20 cellular contexts compared by ENCODE assay signal in the genomic region with DNA sequence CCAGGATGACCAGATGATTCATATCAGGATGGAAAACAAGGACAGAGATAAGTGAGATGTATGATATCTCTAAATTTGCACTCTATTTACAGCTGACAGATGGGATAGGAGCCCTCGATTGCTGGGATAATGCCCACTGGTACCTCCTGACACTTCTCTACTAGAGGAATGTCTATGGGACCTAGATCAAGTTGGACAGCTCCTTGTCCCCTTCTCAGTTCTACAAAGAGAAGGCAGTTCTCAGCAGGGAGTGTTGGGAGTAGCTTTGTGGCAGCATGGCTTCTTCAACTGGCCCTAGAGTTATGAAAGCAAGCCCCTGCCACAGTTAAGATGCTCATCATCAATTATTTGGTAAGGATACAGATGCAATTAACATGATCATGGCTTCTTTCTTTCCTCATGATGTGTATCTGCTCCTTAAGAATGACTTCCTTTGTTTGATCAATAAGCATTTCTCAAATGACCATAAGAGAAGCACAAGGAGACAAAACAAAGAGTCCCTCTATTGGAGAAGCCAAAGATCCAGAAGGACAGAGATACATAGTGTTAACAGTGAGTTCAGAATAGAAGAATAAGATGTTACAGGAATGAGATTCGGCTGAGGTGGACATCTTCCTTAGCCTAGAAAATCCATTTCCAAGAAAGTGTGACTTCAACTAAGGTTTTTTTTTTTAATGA.
"Had no signal": no experiment of that assay in that cellular context is flagged by ENCODE, and none has a peak within 500 bp of the region (broad histone marks: within the 10 kb centered on the region; RNA-seq: fewer than 3 reads in every experiment).

No MANE protein-coding gene starts in this region.

- H3K9me3 Mint-ChIP-seq: neural crest cell had no signal

- H3K27ac ChIP-seq: colonic mucosa, foreskin keratinocyte, spleen, stomach, thoracic aorta, transverse colon had no signal

- H3K27ac Mint-ChIP-seq: natural killer cell had no signal

- H3K27me3 ChIP-seq: colonic mucosa, foreskin keratinocyte, spleen, stomach, transverse colon had no signal

- H3K36me3 Mint-ChIP-seq: natural killer cell had no signal

- H3K4me3 Mint-ChIP-seq: natural killer cell, neural crest cell had no signal

- DNase-seq: colonic mucosa; dermis blood vessel endothelial cell; erythroblast; head of caudate nucleus; hippocampal formation; left colon; natural killer cell; posterior cingulate gyrus; spleen; stimulated activated CD4-positive, alpha-beta T cell treated with anti-CD3 and anti-CD28 coated beads, Interleukin-15, amount 100 ng/mL, for 24 hours; stimulated activated CD4-positive, alpha-beta T cell treated with anti-CD3 and anti-CD28 coated beads, Interleukin-1b, Interleukin-23, amount 100 ng/mL, for 48 hours; stimulated activated CD4-positive, alpha-beta T cell treated with anti-CD3 and anti-CD28 coated beads, Interleukin-4, amount 100 ng/mL, for 24 hours; stimulated activated naive CD4-positive, alpha-beta T cell; stomach; substantia nigra; transverse colon had no signal

- ATAC-seq: foreskin keratinocyte, left colon, natural killer cell, sciatic nerve had no signal

- H3K36me3 ChIP-seq: colonic mucosa, spleen, stomach, thoracic aorta, transverse colon had no signal

- H3K4me3 ChIP-seq: colonic mucosa, spleen, stomach, thoracic aorta, transverse colon had no signal

- H3K4me1 ChIP-seq: colonic mucosa, foreskin keratinocyte, spleen had no signal

- H3K4me1 Mint-ChIP-seq: natural killer cell had no signal
